ENCODE assay signal across 8 cellular contexts in the genomic region with DNA sequence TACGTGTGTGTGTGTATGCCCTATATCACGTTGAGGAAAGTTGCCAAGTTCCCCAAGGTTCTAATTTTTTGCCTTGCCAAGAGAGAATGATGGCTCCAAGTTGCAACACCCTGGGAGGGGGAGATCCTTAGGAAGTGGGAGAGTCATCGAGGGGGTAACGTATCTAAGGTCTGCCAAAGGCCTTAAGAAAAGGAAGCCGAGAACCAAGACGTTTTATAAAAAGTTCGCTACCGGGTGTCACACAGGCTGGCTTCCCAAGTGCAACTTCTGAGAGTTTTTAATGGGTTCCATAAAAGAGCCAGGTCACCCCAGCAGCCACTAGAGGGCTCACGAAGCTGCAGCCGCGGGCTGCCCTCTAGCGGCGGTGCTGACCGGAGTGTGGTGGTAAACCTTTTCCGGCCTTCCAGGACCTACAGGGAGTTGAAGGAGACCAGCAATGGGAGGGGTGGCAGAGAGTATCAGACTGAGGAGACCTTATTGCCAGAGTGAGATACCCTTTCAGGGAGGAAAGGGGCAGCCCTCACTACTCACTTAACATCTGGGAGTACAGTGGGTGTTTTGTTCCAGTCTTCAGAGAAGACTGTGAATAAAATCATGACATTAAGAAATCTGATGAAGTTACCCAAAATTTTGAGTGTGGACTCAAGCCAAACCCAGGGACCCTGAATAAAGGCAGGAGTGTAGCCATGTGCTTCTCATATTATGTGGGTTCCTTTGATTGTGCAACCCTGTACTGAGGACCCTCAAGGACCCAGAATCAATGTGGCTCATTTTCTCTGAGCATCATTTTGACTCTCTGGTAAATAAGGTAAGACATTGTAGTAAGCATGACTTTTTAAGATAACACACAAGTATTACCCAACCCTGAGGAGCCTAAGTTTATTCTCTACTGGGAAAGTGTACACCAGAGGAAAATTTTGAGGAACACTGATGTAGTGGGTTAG. TPM values are rescaled to one million over a fixed set of nuclear protein-coding genes. Genes with fewer than 3 reads are reported as not detected.
DNase-seq lines count a peak whose midpoint lies in the region; ATAC-seq and TF ChIP-seq lines count a peak whose summit lies in the region.

No MANE protein-coding gene starts in this region.

- DNase-seq in BE2C (peak; percentile 93), NCI-H345 treated with DMSO at 0.1 percent for 48 hours (lab: John Stamatoyannopoulos, UW; ENCODE audit: unreplicated experiment) (peak; percentile 75)
- DNase-seq in activated CD4-positive, CD25-positive, alpha-beta regulatory T cell (lab: John Stamatoyannopoulos, UW) = peak; percentile 72 to 79 (median 78)
- DNase-seq in central memory CD8-positive, alpha-beta T cell (ENCODE audit: low spot score in 2 of 2) = peak; percentile 76 to 77
- DNase-seq in stimulated activated CD4-positive, alpha-beta T cell treated with anti-CD3 and anti-CD28 coated beads, Interleukin-1b, Interleukin-23, amount 100 ng/mL, for 4 hours (ENCODE audit: low read depth in 2 of 2) = peak; percentile 80 to 82

- H3K27ac Mint-ChIP-seq in central memory CD8-positive, alpha-beta T cell (ENCODE audit: low read depth) = peak overlapping the region; percentile 77

- H3K36me3 Mint-ChIP-seq in central memory CD8-positive, alpha-beta T cell (ENCODE audit: insufficient read depth) = peaks cover 13% of the 10 kb centered on the region

- H3K27me3 ChIP-seq in BE2C (no peaks in the 10 kb centered on the region), layer of hippocampus (ENCODE audit: control insufficient read depth, insufficient read depth, low read length) (no peaks in the 10 kb centered on the region)

- ATAC-seq in GM19043 (IDR thresholded peaks at IDR 0.05; ENCODE audit: low read depth, unreplicated experiment) = peak; percentile 59
- ATAC-seq in HG03342 (IDR thresholded peaks at IDR 0.05; ENCODE audit: unreplicated experiment) = peak; percentile 62
- ATAC-seq in central memory CD8-positive, alpha-beta T cell (replicated peaks; ENCODE audit: extremely low read depth, poor library complexity, severe bottlenecking) = peak; percentile 73

- H3K9me3 Mint-ChIP-seq in central memory CD8-positive, alpha-beta T cell = no peaks in the 10 kb centered on the region

- H3K4me3 ChIP-seq in BE2C (ENCODE audit: low read depth, low read length) = peak overlapping the region; percentile 62

- H3K36me3 ChIP-seq in BE2C = no peaks in the 10 kb centered on the region

- peak overlapping the region; percentile 88 for H3K4me3 Mint-ChIP-seq in central memory CD8-positive, alpha-beta T cell

- peak; percentile 100 for TF ChIP-seq CTCF in BE2C (IDR thresholded peaks at IDR 0.05; ENCODE audit: low read depth, low read length)

- peaks cover 4% of the 10 kb centered on the region for H3K27me3 Mint-ChIP-seq in central memory CD8-positive, alpha-beta T cell

- peaks cover 9% of the 10 kb centered on the region; the same call in 1 of the 2 replicates for H3K4me1 ChIP-seq in BE2C

- H3K9me3 ChIP-seq in BE2C = no peaks in the 10 kb centered on the region

- H3K27ac ChIP-seq in layer of hippocampus (ENCODE audit: low read depth, low read length) = peak overlapping the region; percentile 18

- peaks cover 28% of the 10 kb centered on the region for H3K4me1 Mint-ChIP-seq in central memory CD8-positive, alpha-beta T cell

RNA-seq across cellular contexts. Expression of gene RFX7, which starts 2.5 kb away (rescaled TPM):
- 14.4 TPM for polyA plus RNA-seq in BE2C (2012; ENCODE audit: insufficient read depth, insufficient read length, low read depth)

Comparison
In these comparisons a context has a peak if more than half of its experiments do, and no peak if none do; other contexts are left out.
1. Peak in every context shown above with its lines: DNase-seq, ATAC-seq, H3K4me3 ChIP-seq and H3K27ac ChIP-seq.